ENCODE assay signal across 1 cellular context in genomic region chr7:28032738-28033380, GRCh38.
TF ChIP-seq lines count a peak whose summit lies in the region.

No MANE protein-coding gene starts in this region.

TF ChIP-seq in SK-N-SH treated with all-trans-retinoic acid at 6 μM for 48 hours, 23 proteins besides CTCF, POLR2A, EP300 and RAD21 (continued from another document):
- no peak for TF ChIP-seq PATZ1 (CRISPR knock-in tag; IDR thresholded peaks at IDR 0.05; ENCODE audit: borderline replicate concordance)
